In the genomic region with DNA sequence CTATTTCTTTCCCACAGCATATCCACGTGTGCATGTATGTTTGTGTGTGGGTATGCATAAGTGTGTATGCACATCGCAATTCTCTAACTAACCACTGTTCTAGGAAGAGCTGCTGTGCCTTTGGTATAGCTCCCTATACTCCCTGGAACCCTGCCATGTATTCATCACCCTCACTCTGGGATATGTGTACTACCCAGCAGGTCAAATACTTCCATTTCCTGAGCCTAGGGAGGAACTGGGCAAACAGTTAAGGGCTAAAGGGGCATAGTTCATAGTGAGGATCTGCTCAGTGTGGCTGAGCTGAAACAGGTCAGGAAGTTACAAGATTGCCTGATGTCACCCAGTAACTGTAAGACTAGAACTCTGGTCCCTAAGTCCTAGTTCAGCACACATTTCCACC, we compare ENCODE assay signal across 1 cellular context.
TF ChIP-seq lines count a peak whose summit lies in the region.

No MANE protein-coding gene starts in this region.

TF ChIP-seq in GM23338, 12 proteins besides CTCF, POLR2A, EP300 and RAD21 (continued from another document):
- TF ChIP-seq ZNF462 (CRISPR knock-in tag; IDR thresholded peaks at IDR 0.05) (no peak), ZNF331 (CRISPR knock-in tag; IDR thresholded peaks at IDR 0.05; ENCODE audit: low read depth) (no peak), NANOG (IDR thresholded peaks at IDR 0.05; ENCODE audit: borderline replicate concordance) (no peak)
